Comparison of ENCODE assay signal across 23 cellular contexts in genomic region chr17:62014526-62014925, GRCh38. TPM values are rescaled to one million over a fixed set of nuclear protein-coding genes. Genes with fewer than 3 reads are reported as not detected.
DNase-seq lines count a peak whose midpoint lies in the region; ATAC-seq and TF ChIP-seq lines count a peak whose summit lies in the region.
"Had no signal": no experiment of that assay in that cellular context is flagged by ENCODE, and none has a peak within 500 bp of the region (broad histone marks: within the 10 kb centered on the region; RNA-seq: fewer than 3 reads in every experiment).

No MANE protein-coding gene starts in this region.

- H3K27me3 ChIP-seq in dorsolateral prefrontal cortex (no peaks in the 10 kb centered on the region), BE2C (no peaks in the 10 kb centered on the region)

- no peak overlapping the region for H3K27ac ChIP-seq in dorsolateral prefrontal cortex
- H3K27ac ChIP-seq: PC-9, RWPE1, SK-N-MC had no signal

- H3K36me3 ChIP-seq in BE2C, result peaks cover 56% of the 10 kb centered on the region

- TF ChIP-seq CTCF in fibroblast of pulmonary artery (IDR thresholded peaks at IDR 0.05; ENCODE audit: low read length, missing control alignments) (no peak), dorsolateral prefrontal cortex (IDR thresholded peaks at IDR 0.05 in 54 of 56, conservative IDR thresholded peaks at IDR 0.05 in 2 of 56; ENCODE audit: low read depth in 1 of 56, partially characterized antibody in 56 of 56) (no peak), BE2C (IDR thresholded peaks at IDR 0.05; ENCODE audit: low read depth, low read length) (no peak)

- H3K4me1 ChIP-seq in BE2C, result no peaks in the 10 kb centered on the region

- H3K9me3 ChIP-seq in BE2C, result no peaks in the 10 kb centered on the region

- no peak for ATAC-seq in HG02981 (IDR thresholded peaks at IDR 0.05; ENCODE audit: unreplicated experiment)
- ATAC-seq: GM12878, K562 had no signal

- intact Hi-C loops in dorsolateral prefrontal cortex (cut with DNase I), result no loop called here

- peak; percentile 14 for DNase-seq in EL
- DNase-seq in amniotic epithelial cell (ENCODE audit: low read depth), result peak; percentile 27
- DNase-seq in fibroblast of pulmonary artery (ENCODE audit: low read depth), result peak; percentile 10
- no peak for DNase-seq in dorsolateral prefrontal cortex
- DNase-seq in GF-D8 (lab: John Stamatoyannopoulos, UW), result no peak
- no peak for DNase-seq in BE2C
- DNase-seq: C1 segment of cervical spinal cord; CD8-positive, alpha-beta memory T cell; H9; HFFc6; MM.1S; NCI-H1092; NCI-H2029 treated with DMSO at 0.1 percent for 48 hours; NCI-H226; NCI-H510A treated with DMSO at 0.1 percent for 48 hours; NCI-H748 treated with DMSO at 0.1 percent for 48 hours; PC-9; SHP77 treated with DMSO at 0.1 percent for 48 hours had no signal

- H3K4me3 ChIP-seq in fibroblast of pulmonary artery (replicated peaks; ENCODE audit: low read depth, low read length) (no peak overlapping the region), dorsolateral prefrontal cortex (no peak overlapping the region), BE2C (ENCODE audit: low read depth, low read length) (no peak overlapping the region)
- H3K4me3 ChIP-seq: GM12878, K562, PC-9, SK-N-MC had no signal

RNA-seq across cellular contexts. Expression of gene MED13, which starts 50.6 kb away (rescaled TPM):
- total RNA-seq in dorsolateral prefrontal cortex, result 100 to 1,000 TPM in 12 of 120 experiments, 10 to 100 TPM in 108; 54.0 to 110 (median 81.9) TPM
- polyA plus RNA-seq in BE2C (2012; ENCODE audit: insufficient read depth, insufficient read length, low read depth), result 15.9 TPM

Comparison
In these comparisons a context has a peak if more than half of its experiments do, and no peak if none do; other contexts are left out.
1. DNase-seq: peak in EL (single experiment), amniotic epithelial cell (single experiment) and fibroblast of pulmonary artery (single experiment); none in dorsolateral prefrontal cortex (0 of 10), GF-D8 (single experiment) and BE2C (single experiment).